ENCODE assay signal across 8 cellular contexts in the genomic region with DNA sequence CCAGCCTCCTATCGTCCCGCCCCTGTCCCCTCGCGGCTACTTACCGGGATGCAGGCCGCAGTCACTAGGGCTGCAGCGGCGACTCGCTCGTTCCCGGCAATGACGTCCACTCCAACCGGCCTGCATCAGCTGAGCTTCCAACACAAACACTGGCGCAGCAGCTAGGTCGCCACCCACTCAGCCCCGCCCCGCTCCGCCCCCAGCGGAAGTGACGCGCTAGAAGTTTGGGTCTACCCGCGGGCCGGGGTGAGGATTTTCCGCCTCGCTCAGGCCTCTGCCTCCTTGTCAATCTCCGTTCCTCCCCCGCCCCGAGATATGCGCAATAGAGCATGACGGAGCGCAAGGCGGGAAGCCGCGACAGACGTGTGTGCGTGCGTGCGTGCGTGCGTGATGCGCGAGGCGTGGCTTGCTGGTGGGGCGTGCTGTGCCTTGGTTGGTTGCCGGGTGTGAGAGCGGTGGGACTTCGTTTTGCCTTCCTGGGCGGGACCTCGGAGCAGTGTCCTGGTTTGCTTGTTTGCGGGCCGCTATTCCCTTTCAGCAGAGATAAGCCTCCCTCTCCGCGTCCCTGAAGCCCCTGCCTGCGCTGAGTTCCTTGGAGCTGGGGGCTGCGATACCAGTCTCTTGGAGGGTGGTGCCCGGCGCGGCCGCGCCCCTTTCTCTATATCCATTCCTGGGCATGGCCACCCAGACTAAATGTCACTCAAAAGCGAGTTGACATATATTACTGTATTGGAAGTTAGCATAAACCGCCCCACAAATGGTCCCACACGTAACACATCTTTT. TPM values are rescaled to one million over a fixed set of nuclear protein-coding genes. Genes with fewer than 3 reads are reported as not detected.
A peak's percentile ranks its signal among the peaks of the same experiment; 100 is the strongest.
DNase-seq lines count a peak whose midpoint lies in the region; ATAC-seq and TF ChIP-seq lines count a peak whose summit lies in the region.

A gene with protein sequence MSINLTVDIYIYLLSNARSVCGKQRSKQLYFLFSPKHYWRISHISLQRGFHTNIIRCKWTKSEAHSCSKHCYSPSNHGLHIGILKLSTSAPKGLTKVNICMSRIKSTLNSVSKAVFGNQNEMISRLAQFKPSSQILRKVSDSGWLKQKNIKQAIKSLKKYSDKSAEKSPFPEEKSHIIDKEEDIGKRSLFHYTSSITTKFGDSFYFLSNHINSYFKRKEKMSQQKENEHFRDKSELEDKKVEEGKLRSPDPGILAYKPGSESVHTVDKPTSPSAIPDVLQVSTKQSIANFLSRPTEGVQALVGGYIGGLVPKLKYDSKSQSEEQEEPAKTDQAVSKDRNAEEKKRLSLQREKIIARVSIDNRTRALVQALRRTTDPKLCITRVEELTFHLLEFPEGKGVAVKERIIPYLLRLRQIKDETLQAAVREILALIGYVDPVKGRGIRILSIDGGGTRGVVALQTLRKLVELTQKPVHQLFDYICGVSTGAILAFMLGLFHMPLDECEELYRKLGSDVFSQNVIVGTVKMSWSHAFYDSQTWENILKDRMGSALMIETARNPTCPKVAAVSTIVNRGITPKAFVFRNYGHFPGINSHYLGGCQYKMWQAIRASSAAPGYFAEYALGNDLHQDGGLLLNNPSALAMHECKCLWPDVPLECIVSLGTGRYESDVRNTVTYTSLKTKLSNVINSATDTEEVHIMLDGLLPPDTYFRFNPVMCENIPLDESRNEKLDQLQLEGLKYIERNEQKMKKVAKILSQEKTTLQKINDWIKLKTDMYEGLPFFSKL (minus strand): TSS at position 151 of the 783 bp plus-strand sequence. CDS start 10,644 bp downstream, outside the sequence.

- H3K4me3 Mint-ChIP-seq in activated T-cell treated with anti-CD3 and anti-CD28 coated beads, Interleukin-2, amount 50 U/mL, for 24 hours: peak within 1 kb of the TSS; percentile 96

- DNase-seq in DMS153 treated with DMSO at 0.1 percent for 48 hours (lab: John Stamatoyannopoulos, UW; ENCODE audit: unreplicated experiment) (peak; percentile 97), KBM-7 (peak; percentile 100), epithelial cell of proximal tubule (ENCODE audit: low read depth) (peak; percentile 83), mucosa of gallbladder (ENCODE audit: low spot score) (peak; percentile 100)
- peak; percentile 100 for DNase-seq in activated T-cell treated with anti-CD3 and anti-CD28 coated beads, Interleukin-2, amount 50 U/mL, for 24 hours
- peak; percentile 100 for DNase-seq in stimulated activated CD8-positive, alpha-beta memory T cell treated with anti-CD3 and anti-CD28 coated beads, Interleukin-4, amount 100 ng/mL, for 4 hours (ENCODE audit: low read depth in 2 of 2, low spot score in 1 of 2)

- in situ Hi-C loops in KBM-7 (cut with MboI; ENCODE audit: low pct_unique_long_range_greater_than_20kb, low sequenced_read_pairs): no loop called here

- ATAC-seq in GM21717 (IDR thresholded peaks at IDR 0.05; ENCODE audit: unreplicated experiment): peak; percentile 95

- peak within 1 kb of the TSS; percentile 69 for H3K4me3 ChIP-seq in epithelial cell of proximal tubule (ENCODE audit: low read depth, low read length)

- no peaks in the 10 kb centered on the region for H3K9me3 Mint-ChIP-seq in activated T-cell treated with anti-CD3 and anti-CD28 coated beads, Interleukin-2, amount 50 U/mL, for 24 hours

- H3K4me1 Mint-ChIP-seq in activated T-cell treated with anti-CD3 and anti-CD28 coated beads, Interleukin-2, amount 50 U/mL, for 24 hours (ENCODE audit: low read depth): peaks cover 43% of the 10 kb centered on the region

- H3K27me3 Mint-ChIP-seq in activated T-cell treated with anti-CD3 and anti-CD28 coated beads, Interleukin-2, amount 50 U/mL, for 24 hours: no peaks in the 10 kb centered on the region

- H3K36me3 Mint-ChIP-seq in activated T-cell treated with anti-CD3 and anti-CD28 coated beads, Interleukin-2, amount 50 U/mL, for 24 hours (ENCODE audit: low read depth): peaks cover 22% of the 10 kb centered on the region

- peak within 1 kb of the TSS; percentile 100 for H3K27ac Mint-ChIP-seq in activated T-cell treated with anti-CD3 and anti-CD28 coated beads, Interleukin-2, amount 50 U/mL, for 24 hours

- TF ChIP-seq CTCF in epithelial cell of proximal tubule (conservative IDR thresholded peaks at IDR 0.05; ENCODE audit: low read depth, low read length): no peak

TF ChIP-seq in PFSK-1, 5 proteins besides CTCF, POLR2A, EP300 and RAD21:
- TF ChIP-seq SIN3A (IDR thresholded peaks at IDR 0.05; ENCODE audit: borderline replicate concordance, insufficient read depth, low read length) (peak; percentile 97), FOXP2 (optimal IDR thresholded peaks at IDR 0.05; ENCODE audit: borderline replicate concordance, extremely low read depth, extremely low read length, insufficient read depth) (peak; percentile 77), POLR2AphosphoS5 (IDR thresholded peaks at IDR 0.05; ENCODE audit: low read depth, low read length) (peak; percentile 91), TAF1 (IDR thresholded peaks at IDR 0.05; ENCODE audit: borderline replicate concordance, insufficient read depth, low read length) (peak; percentile 67; the same call in 1 of the 2 replicates)
- TF ChIP-seq, protein P1, sequence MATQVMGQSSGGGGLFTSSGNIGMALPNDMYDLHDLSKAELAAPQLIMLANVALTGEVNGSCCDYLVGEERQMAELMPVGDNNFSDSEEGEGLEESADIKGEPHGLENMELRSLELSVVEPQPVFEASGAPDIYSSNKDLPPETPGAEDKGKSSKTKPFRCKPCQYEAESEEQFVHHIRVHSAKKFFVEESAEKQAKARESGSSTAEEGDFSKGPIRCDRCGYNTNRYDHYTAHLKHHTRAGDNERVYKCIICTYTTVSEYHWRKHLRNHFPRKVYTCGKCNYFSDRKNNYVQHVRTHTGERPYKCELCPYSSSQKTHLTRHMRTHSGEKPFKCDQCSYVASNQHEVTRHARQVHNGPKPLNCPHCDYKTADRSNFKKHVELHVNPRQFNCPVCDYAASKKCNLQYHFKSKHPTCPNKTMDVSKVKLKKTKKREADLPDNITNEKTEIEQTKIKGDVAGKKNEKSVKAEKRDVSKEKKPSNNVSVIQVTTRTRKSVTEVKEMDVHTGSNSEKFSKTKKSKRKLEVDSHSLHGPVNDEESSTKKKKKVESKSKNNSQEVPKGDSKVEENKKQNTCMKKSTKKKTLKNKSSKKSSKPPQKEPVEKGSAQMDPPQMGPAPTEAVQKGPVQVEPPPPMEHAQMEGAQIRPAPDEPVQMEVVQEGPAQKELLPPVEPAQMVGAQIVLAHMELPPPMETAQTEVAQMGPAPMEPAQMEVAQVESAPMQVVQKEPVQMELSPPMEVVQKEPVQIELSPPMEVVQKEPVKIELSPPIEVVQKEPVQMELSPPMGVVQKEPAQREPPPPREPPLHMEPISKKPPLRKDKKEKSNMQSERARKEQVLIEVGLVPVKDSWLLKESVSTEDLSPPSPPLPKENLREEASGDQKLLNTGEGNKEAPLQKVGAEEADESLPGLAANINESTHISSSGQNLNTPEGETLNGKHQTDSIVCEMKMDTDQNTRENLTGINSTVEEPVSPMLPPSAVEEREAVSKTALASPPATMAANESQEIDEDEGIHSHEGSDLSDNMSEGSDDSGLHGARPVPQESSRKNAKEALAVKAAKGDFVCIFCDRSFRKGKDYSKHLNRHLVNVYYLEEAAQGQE (IDR thresholded peaks at IDR 0.05; ENCODE audit: insufficient read depth in 1 of 2, low read depth in 2 of 2, low read length in 2 of 2): 0 out of 4 replicates have a peak, but pooled peaks of 1 of the 2 experiments have one; percentile 19
TF ChIP-seq in PFSK-1: peak in this region for 5.

RNA-seq across cellular contexts. Expression of the gene that starts here (rescaled TPM):
- 14.8 TPM for polyA plus RNA-seq in PFSK-1 (2012; ENCODE audit: insufficient read length, low read depth)
- 12.7 and 23.5 TPM in 2 replicates for total RNA-seq in epithelial cell of proximal tubule
- 22.6 TPM for total RNA-seq in mucosa of gallbladder

Comparison
In these comparisons a context has a peak if more than half of its experiments do, and no peak if none do; other contexts are left out.
1. Peak in every context shown above with its lines: DNase-seq, ATAC-seq and H3K4me3 ChIP-seq.